ENCODE assay signal across 1 cellular context in genomic region chr19:14147797-14148605, GRCh38.
TF ChIP-seq lines count a peak whose summit lies in the region.

No MANE protein-coding gene starts in this region.

TF ChIP-seq in H1, 55 proteins besides CTCF, POLR2A, EP300 and RAD21:
- TF ChIP-seq CREB1 (IDR thresholded peaks at IDR 0.05) (no peak), PHF8 (conservative IDR thresholded peaks at IDR 0.05; ENCODE audit: low read depth, low read length) (no peak), BCL11A (IDR thresholded peaks at IDR 0.05; ENCODE audit: low read depth in 2 of 2, low read length in 2 of 2) (no peak), POLR2AphosphoS5 (IDR thresholded peaks at IDR 0.05; ENCODE audit: low read depth, low read length) (peak; percentile 49; the same call in 1 of the 2 replicates)
TF ChIP-seq in H1: peak in this region for 1.
